In the genomic region with DNA sequence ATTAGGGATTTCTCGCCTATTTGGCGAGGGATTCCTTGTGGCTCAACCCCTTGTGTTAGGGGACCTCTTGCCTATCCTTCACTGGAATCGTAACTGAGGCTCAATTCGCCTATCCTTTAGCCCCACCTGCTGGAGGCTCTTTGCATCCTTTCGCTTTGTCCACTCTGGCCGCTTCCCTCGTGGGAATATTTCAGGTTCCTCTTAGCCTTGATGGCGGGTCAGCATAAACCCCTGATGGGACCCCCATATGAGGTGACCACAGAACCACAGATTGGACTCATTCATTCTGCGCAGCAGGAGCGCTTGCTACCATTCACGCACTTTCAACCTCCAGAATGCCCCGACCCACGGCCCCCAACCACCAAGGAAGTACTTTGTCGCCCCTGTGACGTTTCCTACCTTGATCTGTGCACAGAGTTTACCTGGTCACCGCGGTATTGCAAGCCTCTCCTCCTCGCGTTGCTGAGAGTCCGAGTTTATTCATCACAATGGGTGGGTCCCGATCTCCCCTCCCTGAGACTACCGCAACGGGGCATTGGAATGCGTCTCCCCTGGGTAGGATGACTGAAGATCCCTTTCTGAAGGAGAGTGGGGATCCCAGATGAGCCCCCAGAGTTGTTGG, we compare ENCODE assay signal across 8 cellular contexts. TPM values are rescaled to one million over a fixed set of nuclear protein-coding genes. Genes with fewer than 3 reads are reported as not detected.
DNase-seq lines count a peak whose midpoint lies in the region; ATAC-seq and TF ChIP-seq lines count a peak whose summit lies in the region.

A gene (plus strand): TSS at position 425 of the 622 bp plus-strand sequence. CDS start 11,412 bp downstream, outside the sequence.

- peaks cover 6% of the 10 kb centered on the region for H3K9me3 Mint-ChIP-seq in activated naive CD8-positive, alpha-beta T cell treated with anti-CD3 and anti-CD28 coated beads for 36 hours
- peaks cover 8% of the 10 kb centered on the region for H3K9me3 Mint-ChIP-seq in progenitor cell of endocrine pancreas (ENCODE audit: low read depth)

- peaks cover 6% of the 10 kb centered on the region for H3K4me1 Mint-ChIP-seq in activated naive CD8-positive, alpha-beta T cell treated with anti-CD3 and anti-CD28 coated beads for 36 hours
- peaks cover 6% of the 10 kb centered on the region for H3K4me1 Mint-ChIP-seq in progenitor cell of endocrine pancreas (ENCODE audit: low read depth)

- H3K36me3 Mint-ChIP-seq in activated naive CD8-positive, alpha-beta T cell treated with anti-CD3 and anti-CD28 coated beads for 36 hours, result no peaks in the 10 kb centered on the region
- H3K36me3 Mint-ChIP-seq in progenitor cell of endocrine pancreas (ENCODE audit: insufficient read depth), result peaks cover 2% of the 10 kb centered on the region

- H3K4me3 ChIP-seq in HUES64 (ENCODE audit: low read length) (peak within 1 kb of the TSS; percentile 45), heart right ventricle (peak within 1 kb of the TSS; percentile 13 to 66 (median 54))

- peak within 1 kb of the TSS; percentile 85 for H3K4me3 Mint-ChIP-seq in activated naive CD8-positive, alpha-beta T cell treated with anti-CD3 and anti-CD28 coated beads for 36 hours
- peak within 1 kb of the TSS; percentile 84 for H3K4me3 Mint-ChIP-seq in progenitor cell of endocrine pancreas (ENCODE audit: low read depth)

- H3K27me3 ChIP-seq in HUES64 (ENCODE audit: insufficient read depth, low read length) (no peaks in the 10 kb centered on the region), heart right ventricle (peaks cover 0 to 6% (median 0%) of the 10 kb centered on the region in 7 donors)

- ATAC-seq in GM21528 (IDR thresholded peaks at IDR 0.05; ENCODE audit: low FRiP score, unreplicated experiment) (peak; percentile 93), heart right ventricle (peak; percentile 81 to 97 (median 94))

- H3K27ac Mint-ChIP-seq in activated naive CD8-positive, alpha-beta T cell treated with anti-CD3 and anti-CD28 coated beads for 36 hours, result no peak within 1 kb of the TSS
- H3K27ac Mint-ChIP-seq in progenitor cell of endocrine pancreas, result peak within 1 kb of the TSS; percentile 89

- H3K9ac ChIP-seq in HUES64 (ENCODE audit: low read depth, low read length), result 0 out of 2 replicates have a peak within 1 kb of the TSS, but pooled peaks have one; percentile 2

- H3K27me3 Mint-ChIP-seq in activated naive CD8-positive, alpha-beta T cell treated with anti-CD3 and anti-CD28 coated beads for 36 hours, result peaks cover 27% of the 10 kb centered on the region
- peaks cover 8% of the 10 kb centered on the region for H3K27me3 Mint-ChIP-seq in progenitor cell of endocrine pancreas

- WGBS in HUES64, result 64% methylated on average over 24 of the region's 24 CpGs
- WGBS in heart right ventricle, 2 donors, result 6 to 8% methylated on average over 24 of the region's 24 CpGs

- H3K27ac ChIP-seq in HUES64 (ENCODE audit: low read depth, low read length) (no peak within 1 kb of the TSS), heart right ventricle (peak within 1 kb of the TSS in 2 of 10 donors; percentile 19 to 50)

- H3K36me3 ChIP-seq in HUES64 (ENCODE audit: insufficient read depth, low read length), result no peaks in the 10 kb centered on the region
- no peaks in the 10 kb centered on the region for H3K36me3 ChIP-seq in heart right ventricle

- H3K9me3 ChIP-seq in HUES64 (ENCODE audit: insufficient read depth, low read depth, low read length), result peaks cover 2% of the 10 kb centered on the region; the same call in 1 of the 2 replicates
- peaks cover 0 to 11% (median 0%) of the 10 kb centered on the region in 11 donors for H3K9me3 ChIP-seq in heart right ventricle

- intact Hi-C loops in heart right ventricle (cut with DNase I), result loop anchor here (1.0 to 10.0 kb wide), 17 partner anchors 111 to 1181 kb away; a partner anchor contains a TSS

- peak; percentile 71 to 92 (median 84) for TF ChIP-seq CTCF in heart right ventricle (IDR thresholded peaks at IDR 0.05)
- TF ChIP-seq CTCF in progenitor cell of endocrine pancreas (IDR thresholded peaks at IDR 0.05; ENCODE audit: unreplicated experiment), result peak; percentile 88

- H3K4me1 ChIP-seq in HUES64 (ENCODE audit: insufficient read depth, low read length) (peaks cover 7% of the 10 kb centered on the region; the same call in 1 of the 2 replicates), heart right ventricle (peaks cover 0 to 16% (median 5%) of the 10 kb centered on the region in 9 donors)

- DNase-seq in EH (ENCODE audit: low read depth), result peak; percentile 71
- peak; percentile 56 for DNase-seq in SK-N-DZ (ENCODE audit: low spot score)
- DNase-seq in activated naive CD8-positive, alpha-beta T cell treated with anti-CD3 and anti-CD28 coated beads for 36 hours, result peak; percentile 53
- DNase-seq in heart right ventricle, result peak; percentile 35 to 78
- peak; percentile 66 for DNase-seq in progenitor cell of endocrine pancreas (ENCODE audit: low spot score, unreplicated experiment)
- DNase-seq in ureter (ENCODE audit: low spot score), result peak; percentile 79

RNA-seq across cellular contexts. Expression of the gene that starts here (rescaled TPM):
- polyA plus RNA-seq in HUES64 (2013, experiment 1 of 2), result not detected
- not detected for polyA plus RNA-seq in HUES64 (2013, experiment 2 of 2)
- polyA plus RNA-seq in SK-N-DZ (2014; cell fraction: cytosol; rRNA removed), result not detected in 2 replicates
- not detected in 2 replicates for polyA plus RNA-seq in SK-N-DZ (2014; cell fraction: nucleus; rRNA removed)
- not detected for total RNA-seq in activated naive CD8-positive, alpha-beta T cell treated with anti-CD3 and anti-CD28 coated beads for 36 hours
- total RNA-seq in heart right ventricle (not detected), progenitor cell of endocrine pancreas (not detected in 2 replicates), ureter (not detected)
- polyA plus RNA-seq in heart right ventricle, result not detected

Comparison
In these comparisons a context has a peak if more than half of its experiments do, and no peak if none do; other contexts are left out.
1. Peak in DNase-seq in activated naive CD8-positive, alpha-beta T cell treated with anti-CD3 and anti-CD28 coated beads for 36 hours; RNA of the gene not detected or under 1 TPM.
2. Peak in DNase-seq, ATAC-seq and H3K4me3 ChIP-seq in heart right ventricle; RNA of the gene not detected or under 1 TPM.
3. Peak in DNase-seq in progenitor cell of endocrine pancreas; RNA of the gene not detected or under 1 TPM.
4. Peak in DNase-seq in ureter; RNA of the gene not detected or under 1 TPM.